ENCODE assay signal across 15 cellular contexts in the genomic region with DNA sequence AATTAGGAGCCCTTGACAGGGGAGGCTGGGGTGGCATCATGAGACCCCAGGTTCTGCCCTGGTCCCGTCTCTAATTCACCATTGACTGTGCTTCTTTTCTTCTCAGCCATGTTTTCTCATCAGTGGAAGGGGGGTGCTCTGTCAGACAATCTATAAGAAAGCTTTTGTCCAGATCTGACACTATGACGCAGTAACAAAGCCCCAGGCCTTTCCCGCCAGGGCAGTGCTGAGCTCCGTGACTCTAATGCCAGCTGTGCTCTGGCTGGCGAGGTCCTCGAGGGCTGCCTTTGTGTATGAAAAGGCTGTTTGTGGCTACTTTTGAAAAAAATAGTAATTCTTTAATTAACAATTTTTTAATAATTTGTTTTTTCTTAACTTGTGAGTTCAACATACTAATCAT. TPM values are rescaled to one million over a fixed set of nuclear protein-coding genes. Genes with fewer than 3 reads are reported as not detected.
DNase-seq lines count a peak whose midpoint lies in the region; ATAC-seq and FAIRE-seq lines count a peak whose summit lies in the region.
"Had no signal": no experiment of that assay in that cellular context is flagged by ENCODE, and none has a peak within 500 bp of the region (broad histone marks: within the 10 kb centered on the region; RNA-seq: fewer than 3 reads in every experiment).

No MANE protein-coding gene starts in this region.

- H3K27ac ChIP-seq in naive thymus-derived CD4-positive, alpha-beta T cell (ENCODE audit: low read depth, low read length), result peak overlapping the region; percentile 96
- H3K27ac ChIP-seq: colonic mucosa, left lung had no signal

- H3K4me3 ChIP-seq in naive thymus-derived CD4-positive, alpha-beta T cell (ENCODE audit: low read length), result peak overlapping the region; percentile 83
- H3K4me3 ChIP-seq: colonic mucosa, left lung had no signal

- intact Hi-C loops in activated T-helper 2 cell treated with anti-CD3 and anti-CD28 coated beads, Interferon-gamma antibody, Interleukin-2, Interleukin-4, amounts not matched to agents 10 μg/mL and 5 μg/mL and 100 μg/mL, durations not matched to agents 14 hours and 24 hours and 36 hours (cut with micrococcal nuclease), result no loop called here
- intact Hi-C loops in naive thymus-derived CD4-positive, alpha-beta T cell (cut with micrococcal nuclease), result no loop called here

- no peaks in the 10 kb centered on the region for H3K27me3 Mint-ChIP-seq in activated T-helper 2 cell treated with anti-CD3 and anti-CD28 coated beads, Interferon-gamma antibody, Interleukin-2, Interleukin-4, amounts not matched to agents 10 μg/mL and 5 μg/mL and 100 μg/mL, durations not matched to agents 14 hours and 24 hours and 36 hours (ENCODE audit: low read depth)
- no peaks in the 10 kb centered on the region for H3K27me3 Mint-ChIP-seq in naive thymus-derived CD4-positive, alpha-beta T cell

- FAIRE-seq in urothelium cell line (lab: Jason Lieb, UNC), result no peak
- FAIRE-seq: H54 had no signal

- peaks cover 59% of the 10 kb centered on the region for H3K4me1 Mint-ChIP-seq in activated T-helper 2 cell treated with anti-CD3 and anti-CD28 coated beads, Interferon-gamma antibody, Interleukin-2, Interleukin-4, amounts not matched to agents 10 μg/mL and 5 μg/mL and 100 μg/mL, durations not matched to agents 14 hours and 24 hours and 36 hours (ENCODE audit: low read depth)
- peaks cover 33 to 65% (median 59%) of the 10 kb centered on the region in 7 donors for H3K4me1 Mint-ChIP-seq in naive thymus-derived CD4-positive, alpha-beta T cell

- peak overlapping the region; percentile 99 for H3K27ac Mint-ChIP-seq in activated T-helper 2 cell treated with anti-CD3 and anti-CD28 coated beads, Interferon-gamma antibody, Interleukin-2, Interleukin-4, amounts not matched to agents 10 μg/mL and 5 μg/mL and 100 μg/mL, durations not matched to agents 14 hours and 24 hours and 36 hours
- H3K27ac Mint-ChIP-seq in naive thymus-derived CD4-positive, alpha-beta T cell, result peak overlapping the region; percentile 91 to 99 (median 96)
- H3K27ac Mint-ChIP-seq: nephron had no signal

- POLR2A ChIA-PET in naive thymus-derived CD4-positive, alpha-beta T cell (lab: Charles Lee), result interaction anchor here (0.8 to 1.5 kb wide), 4 partner anchors 55 to 128 kb away, joined by 3 to 4 read pairs (median 4); no protein-coding TSS in a partner anchor

- peaks cover 0 to 38% (median 4%) of the 10 kb centered on the region in 3 experiments for H3K36me3 ChIP-seq in naive thymus-derived CD4-positive, alpha-beta T cell (ENCODE audit: control insufficient read depth in 2 of 3, insufficient read depth in 3 of 3, low read length in 3 of 3)
- H3K36me3 ChIP-seq: colonic mucosa, esophagus squamous epithelium, left lung had no signal

- H3K4me3 Mint-ChIP-seq in activated T-helper 2 cell treated with anti-CD3 and anti-CD28 coated beads, Interferon-gamma antibody, Interleukin-2, Interleukin-4, amounts not matched to agents 10 μg/mL and 5 μg/mL and 100 μg/mL, durations not matched to agents 14 hours and 24 hours and 36 hours (ENCODE audit: low read depth), result peak overlapping the region; percentile 86
- peak overlapping the region; percentile 92 to 98 (median 96) for H3K4me3 Mint-ChIP-seq in naive thymus-derived CD4-positive, alpha-beta T cell
- H3K4me3 Mint-ChIP-seq: nephron had no signal

- no peaks in the 10 kb centered on the region for H3K27me3 ChIP-seq in naive thymus-derived CD4-positive, alpha-beta T cell (ENCODE audit: control insufficient read depth in 2 of 2, insufficient read depth in 2 of 2, low read length in 2 of 2)
- H3K27me3 ChIP-seq: colonic mucosa, esophagus squamous epithelium had no signal

- ATAC-seq in naive thymus-derived CD4-positive, alpha-beta T cell, result no peak
- no peak for ATAC-seq in GM21360 (IDR thresholded peaks at IDR 0.05; ENCODE audit: unreplicated experiment)
- no peak for ATAC-seq in GM19328 (IDR thresholded peaks at IDR 0.05; ENCODE audit: unreplicated experiment)
- ATAC-seq: left lung had no signal

- DNase-seq in stimulated activated CD4-positive, alpha-beta T cell treated with anti-CD3 and anti-CD28 coated beads, Interleukin-1b, Interleukin-23, amount 100 ng/mL, for 48 hours, result peak; percentile 59
- DNase-seq in stimulated activated CD4-positive, alpha-beta T cell treated with anti-CD3 and anti-CD28 coated beads, Interleukin-4, amount 100 ng/mL, for 1 hour, result no peak
- no peak for DNase-seq in activated T-helper 2 cell treated with anti-CD3 and anti-CD28 coated beads, Interferon-gamma antibody, Interleukin-2, Interleukin-4, amounts not matched to agents 10 μg/mL and 5 μg/mL and 100 μg/mL, durations not matched to agents 14 hours and 24 hours and 36 hours (ENCODE audit: low spot score)
- no peak for DNase-seq in naive thymus-derived CD4-positive, alpha-beta T cell
- DNase-seq in NCI-H2107 (lab: John Stamatoyannopoulos, UW) (no peak), urothelium cell line (ENCODE audit: low spot score) (no peak)
- DNase-seq: amniotic stem cell, colonic mucosa, esophagus squamous epithelium, left lung, NCI-H510A treated with DMSO at 0.1 percent for 48 hours had no signal

- CTCF ChIA-PET in naive thymus-derived CD4-positive, alpha-beta T cell (lab: Charles Lee), result interaction anchor here (1.0 to 1.2 kb wide), 2 partner anchors 30 to 106 kb away, joined by 4 read pairs; no protein-coding TSS in a partner anchor

- no peaks in the 10 kb centered on the region for H3K9me3 Mint-ChIP-seq in activated T-helper 2 cell treated with anti-CD3 and anti-CD28 coated beads, Interferon-gamma antibody, Interleukin-2, Interleukin-4, amounts not matched to agents 10 μg/mL and 5 μg/mL and 100 μg/mL, durations not matched to agents 14 hours and 24 hours and 36 hours
- H3K9me3 Mint-ChIP-seq in naive thymus-derived CD4-positive, alpha-beta T cell, result peaks cover 0 to 1% (median 0%) of the 10 kb centered on the region in 11 donors

- peaks cover 70% of the 10 kb centered on the region for H3K36me3 Mint-ChIP-seq in activated T-helper 2 cell treated with anti-CD3 and anti-CD28 coated beads, Interferon-gamma antibody, Interleukin-2, Interleukin-4, amounts not matched to agents 10 μg/mL and 5 μg/mL and 100 μg/mL, durations not matched to agents 14 hours and 24 hours and 36 hours (ENCODE audit: low read depth)
- H3K36me3 Mint-ChIP-seq in naive thymus-derived CD4-positive, alpha-beta T cell, result peaks cover 5 to 52% (median 40%) of the 10 kb centered on the region in 5 donors

- no peaks in the 10 kb centered on the region for H3K9me3 ChIP-seq in naive thymus-derived CD4-positive, alpha-beta T cell (ENCODE audit: control insufficient read depth in 2 of 3, low read length in 3 of 3)
- H3K9me3 ChIP-seq: colonic mucosa, esophagus squamous epithelium, left lung had no signal

- H3K4me1 ChIP-seq in naive thymus-derived CD4-positive, alpha-beta T cell (ENCODE audit: control insufficient read depth in 2 of 2, insufficient read depth in 2 of 2, low read length in 2 of 2), result peaks cover 56 to 59% of the 10 kb centered on the region in 2 donors
- H3K4me1 ChIP-seq: colonic mucosa had no signal

RNA-seq across cellular contexts. Expression of gene CD6, which starts 3.2 kb away (rescaled TPM):
- 308 and 327 TPM in 2 replicates for total RNA-seq in activated T-helper 2 cell treated with anti-CD3 and anti-CD28 coated beads, Interferon-gamma antibody, Interleukin-2, Interleukin-4, amounts not matched to agents 10 μg/mL and 5 μg/mL and 100 μg/mL, durations not matched to agents 14 hours and 24 hours and 36 hours
- 100 to 1,000 TPM; 361 to 653 (median 430) TPM for total RNA-seq in naive thymus-derived CD4-positive, alpha-beta T cell
- polyA plus RNA-seq in naive thymus-derived CD4-positive, alpha-beta T cell, result 100 to 1,000 TPM; 195 to 303 TPM

RNA-seq across cellular contexts. Expression of gene SLC15A3, which starts 22.8 kb away (rescaled TPM):
- total RNA-seq in activated T-helper 2 cell treated with anti-CD3 and anti-CD28 coated beads, Interferon-gamma antibody, Interleukin-2, Interleukin-4, amounts not matched to agents 10 μg/mL and 5 μg/mL and 100 μg/mL, durations not matched to agents 14 hours and 24 hours and 36 hours, result 2.1 and 2.2 TPM in 2 replicates
- total RNA-seq in naive thymus-derived CD4-positive, alpha-beta T cell, result 100 to 1,000 TPM in 1 of 5 experiments, 10 to 100 TPM in 3, 1 to 10 TPM in 1; 2.9 to 101 (median 10.8) TPM
- 1 to 10 TPM in 1 of 2 donors, under 1 TPM in 1; 0.85 to 2.6 TPM for polyA plus RNA-seq in naive thymus-derived CD4-positive, alpha-beta T cell

RNA-seq across cellular contexts. Expression of gene TMEM132A, which starts 50.5 kb away (rescaled TPM):
- total RNA-seq in activated T-helper 2 cell treated with anti-CD3 and anti-CD28 coated beads, Interferon-gamma antibody, Interleukin-2, Interleukin-4, amounts not matched to agents 10 μg/mL and 5 μg/mL and 100 μg/mL, durations not matched to agents 14 hours and 24 hours and 36 hours, result 1.1 and 1.2 TPM in 2 replicates
- total RNA-seq in naive thymus-derived CD4-positive, alpha-beta T cell, result under 1 TPM in 2 of 5 experiments, not detected in 3; 0.57 to 0.58 TPM
- polyA plus RNA-seq in naive thymus-derived CD4-positive, alpha-beta T cell, result not detected
